In genomic region chr17:81707725-81708646, GRCh38 we compare ENCODE assay signal across 17 cellular contexts. TPM values are rescaled to one million over a fixed set of nuclear protein-coding genes. Genes with fewer than 3 reads are reported as not detected.
DNase-seq lines count a peak whose midpoint lies in the region; ATAC-seq and TF ChIP-seq lines count a peak whose summit lies in the region.
"Had no signal": no experiment of that assay in that cellular context is flagged by ENCODE, and none has a peak within 500 bp of the region (broad histone marks: within the 10 kb centered on the region; RNA-seq: fewer than 3 reads in every experiment).

No MANE protein-coding gene starts in this region.

- no peak for TF ChIP-seq RAD21 in IMR-90 (IDR thresholded peaks at IDR 0.05; ENCODE audit: low read length)

- H4K20me1 ChIP-seq in IMR-90 (ENCODE audit: insufficient read depth, low read length) (peaks cover 3% of the 10 kb centered on the region), osteoblast (ENCODE audit: insufficient read depth, low read length) (peaks cover 9% of the 10 kb centered on the region)

- no peak overlapping the region for H4K8ac ChIP-seq in IMR-90 (ENCODE audit: low read depth in 2 of 2, low read length in 2 of 2)

- TF ChIP-seq CTCF in IMR-90 (conservative IDR thresholded peaks at IDR 0.05; ENCODE audit: low read depth, low read length) (no peak), osteoblast (IDR thresholded peaks at IDR 0.05; ENCODE audit: extremely low read depth, low read depth, low read length) (no peak)

- H3K9me1 ChIP-seq in IMR-90 (ENCODE audit: insufficient read depth, low read length), result peaks cover 8% of the 10 kb centered on the region

- H2AK5ac ChIP-seq in IMR-90 (ENCODE audit: low read depth, low read length), result no peak overlapping the region

- peaks cover 20% of the 10 kb centered on the region for H3K4me1 ChIP-seq in IMR-90 (ENCODE audit: control insufficient read depth, insufficient read depth, low read length)
- peaks cover 32% of the 10 kb centered on the region for H3K4me1 ChIP-seq in osteoblast (ENCODE audit: insufficient read depth, low read length)

- no peak for TF ChIP-seq POLR2A in IMR-90 (IDR thresholded peaks at IDR 0.05; ENCODE audit: low read depth, low read length)

- H3K27me3 ChIP-seq in IMR-90 (ENCODE audit: control insufficient read depth, insufficient read depth, low read length), result no peaks in the 10 kb centered on the region
- no peaks in the 10 kb centered on the region for H3K27me3 ChIP-seq in osteoblast (ENCODE audit: insufficient read depth, low read length)
- H3K27me3 ChIP-seq: upper lobe of right lung had no signal

- peak overlapping the region; percentile 41 for H2AFZ ChIP-seq in IMR-90 (replicated peaks; ENCODE audit: low read length, poor library complexity)
- H2AFZ ChIP-seq in osteoblast (ENCODE audit: low read length), result no peak overlapping the region

- intact Hi-C loops in Right ventricle myocardium superior (cut with DNase I), result no loop called here
- intact Hi-C loops in left cardiac atrium (cut with DNase I), result no loop called here
- intact Hi-C loops in IMR-90 (cut with micrococcal nuclease), result no loop called here

- no peak overlapping the region for H4K5ac ChIP-seq in IMR-90 (ENCODE audit: low read depth, low read length)

- H3K36me3 ChIP-seq in IMR-90 (ENCODE audit: control insufficient read depth, insufficient read depth, low read length), result peaks cover 16% of the 10 kb centered on the region
- peaks cover 26% of the 10 kb centered on the region for H3K36me3 ChIP-seq in osteoblast (ENCODE audit: insufficient read depth, low read length)

- no peak overlapping the region for H2BK5ac ChIP-seq in IMR-90 (ENCODE audit: low read depth, low read length, poor library complexity, severe bottlenecking)

- no peak overlapping the region for H2AK9ac ChIP-seq in IMR-90 (replicated peaks; ENCODE audit: low read depth, low read length, poor library complexity)

- H3K4me2 ChIP-seq in IMR-90 (ENCODE audit: low read depth, low read length), result no peak overlapping the region
- no peak overlapping the region for H3K4me2 ChIP-seq in osteoblast (ENCODE audit: insufficient read depth, low read length)

- no peak overlapping the region for H2BK20ac ChIP-seq in IMR-90 (ENCODE audit: low read depth, low read length)

- dilution Hi-C loops in IMR-90 (cut with HindIII; ENCODE audit: low sequenced_read_pairs, unreplicated experiment), result no loop called here

- DNase-seq in Right ventricle myocardium superior (peak; percentile 36), left cardiac atrium (no peak), IMR-90 (no peak), osteoblast (ENCODE audit: insufficient read length, low spot score, missing footprints) (peak; percentile 81), NCI-H748 (lab: John Stamatoyannopoulos, UW; ENCODE audit: unreplicated experiment) (no peak)
- DNase-seq: activated naive CD4-positive, alpha-beta T cell treated with anti-CD3 and anti-CD28 coated beads, Interleukin-2, amount 50 U/mL, for 16 hours; activated T-cell treated with anti-CD3 and anti-CD28 coated beads, Interleukin-2, amount 50 U/mL, for 48 hours; Karpas-422; lower lobe of right lung; MV-4-11; NCI-H1694; NCI-H526; upper lobe of right lung had no signal

- H3K56ac ChIP-seq in IMR-90 (ENCODE audit: extremely low read depth, insufficient read depth, low read length), result no peak overlapping the region

- H4K91ac ChIP-seq in IMR-90 (ENCODE audit: insufficient read depth, low read depth, low read length), result no peak overlapping the region

- H3K4ac ChIP-seq in IMR-90 (ENCODE audit: low read depth, low read length), result no peak overlapping the region

- peaks cover 29% of the 10 kb centered on the region for H3K79me2 ChIP-seq in osteoblast (ENCODE audit: insufficient read depth, low read length)

- CTCF ChIA-PET in IMR-90 (lab: Yijun Ruan, JAX), result no interaction called here

- H3K79me1 ChIP-seq in IMR-90 (ENCODE audit: low read depth in 1 of 2, low read length in 2 of 2), result peaks cover 14 to 43% of the 10 kb centered on the region in 2 experiments

- H3K9me3 ChIP-seq in IMR-90 (ENCODE audit: control insufficient read depth, insufficient read depth, low read length) (no peaks in the 10 kb centered on the region), osteoblast (ENCODE audit: low read depth, low read length) (no peaks in the 10 kb centered on the region)
- H3K9me3 ChIP-seq: lower lobe of right lung, mucosa of descending colon, prostate gland, upper lobe of right lung had no signal

- 92% methylated on average over 7 of the region's 25 CpGs; no CpG with 5 or more reads in 1 of the 2 experiments for WGBS in IMR-90 (ENCODE audit: extremely low coverage in 2 of 2, insufficient read length in 1 of 2), 2 experiments

- H3K23ac ChIP-seq in IMR-90 (ENCODE audit: low read depth, low read length), result no peak overlapping the region

- H3K14ac ChIP-seq in IMR-90 (replicated peaks; ENCODE audit: low read depth, low read length), result no peak overlapping the region

- no peak overlapping the region for H2BK120ac ChIP-seq in IMR-90 (ENCODE audit: low read depth, low read length)

- ATAC-seq in Right ventricle myocardium superior (ENCODE audit: poor library complexity), result no peak
- no peak for ATAC-seq in left cardiac atrium
- no peak for ATAC-seq in IMR-90 (ENCODE audit: low read depth)
- ATAC-seq in HG02885 (IDR thresholded peaks at IDR 0.05; ENCODE audit: poor library complexity, unreplicated experiment), result no peak
- ATAC-seq: activated CD4-positive, CD25-positive, alpha-beta regulatory T cell treated with anti-CD3 and anti-CD28 coated beads, Interleukin-2, amount 50 U/mL, for 24 hours; lower lobe of right lung; mucosa of descending colon; upper lobe of right lung had no signal

- no peak overlapping the region for H3K18ac ChIP-seq in IMR-90 (ENCODE audit: low read depth, low read length)

- H3K9ac ChIP-seq in IMR-90 (ENCODE audit: low read depth, low read length), result no peak overlapping the region

- BruUV-seq in IMR-90 (replicated peaks; lab: Mats Ljungman, UMichigan), result no TSS peak

- H3K27ac ChIP-seq in IMR-90 (ENCODE audit: insufficient read depth, low read length) (no peak overlapping the region), osteoblast (ENCODE audit: low read depth, low read length) (no peak overlapping the region)
- H3K27ac ChIP-seq: lower lobe of right lung, prostate gland, upper lobe of right lung had no signal

- H3K4me3 ChIP-seq in IMR-90 (ENCODE audit: insufficient read depth, low read depth, low read length) (no peak overlapping the region), osteoblast (ENCODE audit: insufficient read depth, low read length) (no peak overlapping the region)
- H3K4me3 ChIP-seq: lower lobe of right lung, mucosa of descending colon, prostate gland, upper lobe of right lung had no signal

- POLR2A ChIA-PET in IMR-90 (lab: Charles Lee; ENCODE audit: unreplicated experiment), result no interaction called here

- no peak overlapping the region for H2BK15ac ChIP-seq in IMR-90 (ENCODE audit: low read depth, low read length)

- in situ Hi-C loops in IMR-90 (cut with MboI; ENCODE audit: low sequenced_read_pairs), result no loop called here

TF ChIP-seq in IMR-90, 13 proteins besides CTCF, POLR2A, EP300 and RAD21 (continues in another document):
- TF ChIP-seq NFE2L2 (IDR thresholded peaks at IDR 0.05; ENCODE audit: low read depth, low read length) (no peak), SMC3 (IDR thresholded peaks at IDR 0.05; ENCODE audit: low read depth, low read length) (no peak), FOS (IDR thresholded peaks at IDR 0.05; ENCODE audit: low read depth, low read length) (no peak), CEBPB (IDR thresholded peaks at IDR 0.05; ENCODE audit: low read depth, low read length) (no peak), RFX5 (IDR thresholded peaks at IDR 0.05; ENCODE audit: low read depth, low read length) (no peak)

RNA-seq across cellular contexts. Expression of gene SLC25A10, which starts 4.1 kb away (rescaled TPM):
- 7.0 TPM for total RNA-seq in Right ventricle myocardium superior
- total RNA-seq in left cardiac atrium, result 10 to 100 TPM; 10.1 to 11.8 TPM
- total RNA-seq in IMR-90 (2012; rRNA removed), result 12.2 and 14.9 TPM in 2 replicates
- 19.0 and 20.2 TPM in 2 replicates for polyA plus RNA-seq in IMR-90 (2012; rRNA removed)
- polyA plus RNA-seq in IMR-90 (2012; cell fraction: cytosol; rRNA removed), result 7.7 and 16.1 TPM in 2 replicates
- polyA plus RNA-seq in IMR-90 (2012; cell fraction: nucleus; rRNA removed; ENCODE audit: low replicate concordance), result 9.4 and 24.8 TPM in 2 replicates
- total RNA-seq in osteoblast, result 7.6 and 8.3 TPM in 2 replicates

RNA-seq across cellular contexts. Expression of gene MRPL12, which starts 4.8 kb away (rescaled TPM):
- total RNA-seq in Right ventricle myocardium superior (173 TPM), left cardiac atrium (100 to 1,000 TPM; 133 TPM), IMR-90 (2012; rRNA removed) (17.2 and 17.5 TPM in 2 replicates), osteoblast (6.2 and 8.8 TPM in 2 replicates)
- polyA plus RNA-seq in IMR-90 (2012; rRNA removed), result 111 and 127 TPM in 2 replicates
- polyA plus RNA-seq in IMR-90 (2012; cell fraction: cytosol; rRNA removed), result 140 and 156 TPM in 2 replicates
- polyA plus RNA-seq in IMR-90 (2012; cell fraction: nucleus; rRNA removed; ENCODE audit: low replicate concordance), result 32.1 and 54.9 TPM in 2 replicates

RNA-seq across cellular contexts. Expression of gene HGS, which starts 24.2 kb away (rescaled TPM):
- 34.5 TPM for total RNA-seq in Right ventricle myocardium superior
- total RNA-seq in left cardiac atrium, result 10 to 100 TPM; 42.3 to 52.6 TPM
- 49.4 and 52.5 TPM in 2 replicates for total RNA-seq in IMR-90 (2012; rRNA removed)
- 137 and 169 TPM in 2 replicates for polyA plus RNA-seq in IMR-90 (2012; rRNA removed)
- polyA plus RNA-seq in IMR-90 (2012; cell fraction: cytosol; rRNA removed), result 46.1 and 98.2 TPM in 2 replicates
- 423 and 1,279 TPM in 2 replicates for polyA plus RNA-seq in IMR-90 (2012; cell fraction: nucleus; rRNA removed; ENCODE audit: low replicate concordance)
- 100 and 110 TPM in 2 replicates for total RNA-seq in osteoblast

RNA-seq across cellular contexts. Expression of gene ARL16, which starts 24.4 kb away (rescaled TPM):
- total RNA-seq in Right ventricle myocardium superior (11.9 TPM), left cardiac atrium (10 to 100 TPM; 12.2 to 22.3 TPM), IMR-90 (2012; rRNA removed) (42.8 and 51.1 TPM in 2 replicates), osteoblast (24.5 and 26.1 TPM in 2 replicates)
- polyA plus RNA-seq in IMR-90 (2012; rRNA removed), result 77.9 and 83.1 TPM in 2 replicates
- polyA plus RNA-seq in IMR-90 (2012; cell fraction: cytosol; rRNA removed), result 73.3 and 116 TPM in 2 replicates
- polyA plus RNA-seq in IMR-90 (2012; cell fraction: nucleus; rRNA removed; ENCODE audit: low replicate concordance), result 130 and 139 TPM in 2 replicates

RNA-seq across cellular contexts. Expression of gene CCDC137, which starts 41.4 kb away (rescaled TPM):
- total RNA-seq in Right ventricle myocardium superior (4.8 TPM), left cardiac atrium (1 to 10 TPM; 7.2 to 8.9 TPM), IMR-90 (2012; rRNA removed) (7.5 and 9.2 TPM in 2 replicates), osteoblast (4.7 and 5.6 TPM in 2 replicates)
- polyA plus RNA-seq in IMR-90 (2012; rRNA removed), result 18.4 and 23.2 TPM in 2 replicates
- polyA plus RNA-seq in IMR-90 (2012; cell fraction: cytosol; rRNA removed), result 16.7 and 34.8 TPM in 2 replicates
- polyA plus RNA-seq in IMR-90 (2012; cell fraction: nucleus; rRNA removed; ENCODE audit: low replicate concordance), result 12.3 and 18.2 TPM in 2 replicates

Comparison
In these comparisons a context has a peak if more than half of its experiments do, and no peak if none do; other contexts are left out.
1. DNase-seq: peak in Right ventricle myocardium superior (single experiment) and osteoblast (single experiment); none in left cardiac atrium (single experiment), IMR-90 (single experiment) and NCI-H748 (single experiment).